ENCODE assay signal across 14 cellular contexts in the genomic region with DNA sequence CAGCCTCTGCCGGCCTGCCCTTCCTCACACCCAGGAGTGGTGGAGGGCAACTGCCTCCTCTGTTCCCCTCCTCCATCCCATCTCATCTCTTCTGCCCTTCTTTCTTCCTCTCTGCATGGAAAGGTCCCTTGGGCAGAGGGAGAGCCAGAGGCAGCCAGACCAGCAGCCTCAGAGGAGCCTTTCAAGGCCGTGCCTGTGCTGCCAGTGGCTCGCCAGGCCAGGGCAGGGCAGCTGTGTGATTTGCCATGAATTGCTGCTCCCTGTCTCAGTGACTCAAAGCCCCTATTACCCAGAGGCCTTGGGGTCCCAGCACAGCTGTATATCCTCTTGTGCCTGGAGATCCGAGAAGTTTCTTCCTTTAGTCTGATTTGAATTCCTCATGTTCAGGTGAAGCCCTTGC. TPM values are rescaled to one million over a fixed set of nuclear protein-coding genes. Genes with fewer than 3 reads are reported as not detected.
DNase-seq lines count a peak whose midpoint lies in the region; ATAC-seq and TF ChIP-seq lines count a peak whose summit lies in the region.
"Had no signal": no experiment of that assay in that cellular context is flagged by ENCODE, and none has a peak within 500 bp of the region (broad histone marks: within the 10 kb centered on the region; RNA-seq: fewer than 3 reads in every experiment).

No MANE protein-coding gene starts in this region.

- peak overlapping the region; percentile 90 for H4K8ac ChIP-seq in mesenchymal stem cell (ENCODE audit: low read length)

- peaks cover 3% of the 10 kb centered on the region for H3K36me3 Mint-ChIP-seq in brain

- H3K4ac ChIP-seq in mesenchymal stem cell (ENCODE audit: low read depth in 1 of 2, low read length in 2 of 2): peak overlapping the region; percentile 20 to 82

- H3K27ac ChIP-seq in HEK293 (ENCODE audit: extremely low read depth, low read depth, low read length) (peak overlapping the region; percentile 20; the same call in 1 of the 2 replicates), mesenchymal stem cell (ENCODE audit: low read length, poor library complexity, severe bottlenecking) (no peak overlapping the region), smooth muscle cell (ENCODE audit: low read depth) (peak overlapping the region; percentile 51)

- no peaks in the 10 kb centered on the region for H3F3A ChIP-seq in smooth muscle cell (ENCODE audit: low read depth)

- no peaks in the 10 kb centered on the region for H3K9me3 ChIP-seq in HEK293 (ENCODE audit: control insufficient read depth, insufficient read depth, low read depth, low read length)
- H3K9me3 ChIP-seq in mesenchymal stem cell (ENCODE audit: control insufficient read depth, low read length): no peaks in the 10 kb centered on the region
- no peaks in the 10 kb centered on the region for H3K9me3 ChIP-seq in smooth muscle cell (replicated peaks; ENCODE audit: low read depth)

- H3K4me2 ChIP-seq in mesenchymal stem cell (ENCODE audit: low read length, poor library complexity, severe bottlenecking): no peak overlapping the region
- H3K4me2 ChIP-seq in smooth muscle cell: peak overlapping the region; percentile 50

- no peak overlapping the region for H3K4me3 Mint-ChIP-seq in brain
- H3K4me3 Mint-ChIP-seq: nephron progenitor cell had no signal

- no peaks in the 10 kb centered on the region for H3K27me3 Mint-ChIP-seq in brain

- no peaks in the 10 kb centered on the region for H3K9me3 Mint-ChIP-seq in brain
- H3K9me3 Mint-ChIP-seq: nephron progenitor cell had no signal

- H2BK15ac ChIP-seq in mesenchymal stem cell (ENCODE audit: low read depth, poor library complexity, severe bottlenecking): no peak overlapping the region

- POLR2A ChIA-PET in HEK293 (lab: Yijun Ruan, JAX): interaction anchor here (1.4 to 3.4 kb wide), 2 partner anchors 21 to 128 kb away, joined by 3 to 19 read pairs; a partner anchor contains a TSS

- TF ChIP-seq CTCF in HEK293 (tag by site-specific recombination; IDR thresholded peaks at IDR 0.05): no peak
- TF ChIP-seq CTCF in brain (conservative IDR thresholded peaks at IDR 0.05): no peak
- TF ChIP-seq CTCF in smooth muscle cell (IDR thresholded peaks at IDR 0.05; ENCODE audit: borderline replicate concordance, insufficient read depth, poor library complexity, severe bottlenecking): no peak

- ATAC-seq in HG02798 (IDR thresholded peaks at IDR 0.05; ENCODE audit: poor library complexity, unreplicated experiment) (no peak), GM18870 (IDR thresholded peaks at IDR 0.05; ENCODE audit: unreplicated experiment) (no peak)
- ATAC-seq: activated CD4-positive, CD25-positive, alpha-beta regulatory T cell treated with anti-CD3 and anti-CD28 coated beads, Interleukin-2, amount 50 U/mL, for 24 hours had no signal

- DNase-seq in mesenchymal stem cell (peak; percentile 15), smooth muscle cell (lab: John Stamatoyannopoulos, UW; ENCODE audit: unreplicated experiment) (no peak), NAMALWA (ENCODE audit: low spot score) (no peak)
- no peak for DNase-seq in activated CD4-positive, alpha-beta T cell treated with anti-CD3 and anti-CD28 coated beads for 48 hours
- DNase-seq: activated effector memory CD4-positive, alpha-beta T cell treated with anti-CD3 and anti-CD28 coated beads, Interleukin-2, amount 50 U/mL, for 16 hours; NCI-H2081 treated with DMSO at 0.1 percent for 48 hours; NCI-H748 treated with DMSO at 0.1 percent for 48 hours; nephron progenitor cell; stimulated activated CD4-positive, alpha-beta T cell treated with anti-CD3 and anti-CD28 coated beads, Interleukin-4, amount 100 ng/mL, for 24 hours had no signal

- peak overlapping the region; percentile 69 to 93 for H3K18ac ChIP-seq in mesenchymal stem cell (ENCODE audit: low read depth in 1 of 2, low read length in 2 of 2)

- H3K36me3 ChIP-seq in HEK293 (ENCODE audit: control insufficient read depth in 2 of 2, insufficient read depth in 1 of 2, low read length in 2 of 2) (no peaks in the 10 kb centered on the region), mesenchymal stem cell (ENCODE audit: control insufficient read depth in 1 of 2, insufficient read depth in 2 of 2, low read depth in 1 of 2, low read length in 2 of 2) (no peaks in the 10 kb centered on the region), smooth muscle cell (ENCODE audit: low read depth) (no peaks in the 10 kb centered on the region)

- H3K23ac ChIP-seq in mesenchymal stem cell (ENCODE audit: low read length in 2 of 2): peak overlapping the region in 1 of 2 experiments; percentile 0

- WGBS in mesenchymal stem cell: 83% methylated on average over 4 of the region's 4 CpGs
- WGBS in smooth muscle cell (ENCODE audit: low lambda C conversion rate): 79% methylated on average over 4 of the region's 4 CpGs

- peak overlapping the region; percentile 87 to 92 for H2BK12ac ChIP-seq in mesenchymal stem cell (ENCODE audit: low read length in 2 of 2)

- H3K9ac ChIP-seq in mesenchymal stem cell (ENCODE audit: low read length) (no peak overlapping the region), smooth muscle cell (ENCODE audit: low read depth) (no peak overlapping the region)

- H3K27ac Mint-ChIP-seq in brain: peak overlapping the region; percentile 6 to 81 (median 47)

- H3K79me2 ChIP-seq in smooth muscle cell (ENCODE audit: low read depth): no peaks in the 10 kb centered on the region

- no peaks in the 10 kb centered on the region for H3K79me1 ChIP-seq in mesenchymal stem cell (replicated peaks; ENCODE audit: low read length, poor library complexity, severe bottlenecking)

- CTCF ChIA-PET in HEK293 (lab: Yijun Ruan, JAX): interaction anchor here (0.6 to 14.6 kb wide), 4 partner anchors 20 to 188 kb away, joined by 3 to 253 read pairs (median 5); a partner anchor contains a TSS

- H2AK5ac ChIP-seq in mesenchymal stem cell (ENCODE audit: low read length, severe bottlenecking): no peak overlapping the region

- H3K4me1 ChIP-seq in HEK293 (ENCODE audit: control insufficient read depth, insufficient read depth, low read length): peaks cover 12% of the 10 kb centered on the region
- H3K4me1 ChIP-seq in mesenchymal stem cell (ENCODE audit: control insufficient read depth, insufficient read depth, low read depth, low read length): peaks cover 11% of the 10 kb centered on the region
- H3K4me1 ChIP-seq in smooth muscle cell (ENCODE audit: low read depth): no peaks in the 10 kb centered on the region

- no peaks in the 10 kb centered on the region for H3K27me3 ChIP-seq in mesenchymal stem cell (ENCODE audit: control insufficient read depth in 1 of 2, insufficient read depth in 1 of 2, low read length in 2 of 2)
- H3K27me3 ChIP-seq in smooth muscle cell (ENCODE audit: low read depth): no peaks in the 10 kb centered on the region

- H2AFZ ChIP-seq in mesenchymal stem cell (ENCODE audit: low read depth, low read length) (no peak overlapping the region), smooth muscle cell (ENCODE audit: low read depth) (no peak overlapping the region)

- no peaks in the 10 kb centered on the region for H3K4me1 Mint-ChIP-seq in brain

- no peak overlapping the region for H2BK5ac ChIP-seq in mesenchymal stem cell (ENCODE audit: low read depth, low read length, poor library complexity, severe bottlenecking)

- peak overlapping the region; percentile 39 for H2BK120ac ChIP-seq in mesenchymal stem cell (ENCODE audit: low read depth, low read length)

- H3K4me3 ChIP-seq in HEK293 (ENCODE audit: low read depth, low read length): no peak overlapping the region
- no peak overlapping the region for H3K4me3 ChIP-seq in mesenchymal stem cell (ENCODE audit: insufficient read depth in 1 of 2, low read depth in 1 of 2, low read length in 2 of 2)
- H3K4me3 ChIP-seq in smooth muscle cell: no peak overlapping the region

- no peaks in the 10 kb centered on the region for H4K20me1 ChIP-seq in smooth muscle cell (ENCODE audit: low read depth)

- H3K14ac ChIP-seq in mesenchymal stem cell (ENCODE audit: low read length in 2 of 2): peak overlapping the region in 1 of 2 experiments; percentile 90

- peak overlapping the region; percentile 83 for H4K91ac ChIP-seq in mesenchymal stem cell (ENCODE audit: low read length)

TF ChIP-seq in HEK293, 187 proteins besides CTCF, POLR2A, EP300 and RAD21 (continues in another document):
- TF ChIP-seq ZNF335 (tag by site-specific recombination; conservative IDR thresholded peaks at IDR 0.05): peak; percentile 56
- no peak for TF ChIP-seq ZNF292 (tag by site-specific recombination; IDR thresholded peaks at IDR 0.05; ENCODE audit: borderline replicate concordance, low read depth)
- TF ChIP-seq ZNF248 (tag by site-specific recombination; IDR thresholded peaks at IDR 0.05): no peak
- TF ChIP-seq ZNF830 (tag by site-specific recombination; IDR thresholded peaks at IDR 0.05; ENCODE audit: low read depth): no peak
- no peak for TF ChIP-seq ZNF24 (tag by site-specific recombination; IDR thresholded peaks at IDR 0.05)
- no peak for TF ChIP-seq ZNF558 (tag by site-specific recombination; IDR thresholded peaks at IDR 0.05)
- no peak for TF ChIP-seq HOXC10 (CRISPR knock-in tag; IDR thresholded peaks at IDR 0.05)
- no peak for TF ChIP-seq GLI2 (tag by site-specific recombination; IDR thresholded peaks at IDR 0.05; ENCODE audit: borderline replicate concordance, low read depth)
- no peak for TF ChIP-seq ZNF530 (tag by site-specific recombination; IDR thresholded peaks at IDR 0.05; ENCODE audit: low read depth)
- TF ChIP-seq, protein P1, sequence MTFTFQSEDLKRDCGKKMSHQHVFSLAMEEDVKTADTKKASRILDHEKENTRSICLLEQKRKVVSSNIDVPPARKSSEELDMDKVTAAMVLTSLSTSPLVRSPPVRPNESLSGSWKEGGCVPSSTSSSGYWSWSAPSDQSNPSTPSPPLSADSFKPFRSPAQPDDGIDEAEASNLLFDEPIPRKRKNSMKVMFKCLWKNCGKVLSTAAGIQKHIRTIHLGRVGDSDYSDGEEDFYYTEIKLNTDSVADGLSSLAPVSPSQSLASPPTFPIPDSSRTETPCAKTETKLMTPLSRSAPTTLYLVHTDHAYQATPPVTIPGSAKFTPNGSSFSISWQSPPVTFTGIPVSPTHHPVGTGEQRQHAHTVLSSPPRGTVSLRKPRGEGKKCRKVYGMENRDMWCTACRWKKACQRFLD (tag by site-specific recombination; IDR thresholded peaks at IDR 0.05): no peak

RNA-seq across cellular contexts. Expression of a gene that starts 21.9 kb away (rescaled TPM):
- polyA plus RNA-seq in brain (ENCODE audit: insufficient read depth, low read depth, low replicate concordance) (106 TPM), smooth muscle cell (2.4 and 5.6 TPM in 2 replicates)
- 1.8 TPM for polyA plus RNA-seq in mesenchymal stem cell (2013, experiment 1 of 2)
- 1.8 TPM for polyA plus RNA-seq in mesenchymal stem cell (2013, experiment 2 of 2)
- 2.1 and 3.3 TPM in 2 replicates for total RNA-seq in smooth muscle cell

RNA-seq across cellular contexts. Expression of a gene that starts 38.1 kb away (rescaled TPM):
- polyA plus RNA-seq in brain (ENCODE audit: insufficient read depth, low read depth, low replicate concordance) (9.4 TPM), smooth muscle cell (6.9 TPM in 2 replicates)
- polyA plus RNA-seq in mesenchymal stem cell (2013, experiment 1 of 2): 8.1 TPM
- 8.0 TPM for polyA plus RNA-seq in mesenchymal stem cell (2013, experiment 2 of 2)
- 8.7 and 12.1 TPM in 2 replicates for total RNA-seq in smooth muscle cell

Comparison
In these comparisons a context has a peak if more than half of its experiments do, and no peak if none do; other contexts are left out.
1. RNA of a gene that starts 21.9 kb away (polyA plus RNA-seq): 106 TPM in brain (single experiment); 2.4 to 5.6 TPM in smooth muscle cell; every median in the first group is over 10 times any median in the second.